1 cellular context compared by ENCODE assay signal in the genomic region with DNA sequence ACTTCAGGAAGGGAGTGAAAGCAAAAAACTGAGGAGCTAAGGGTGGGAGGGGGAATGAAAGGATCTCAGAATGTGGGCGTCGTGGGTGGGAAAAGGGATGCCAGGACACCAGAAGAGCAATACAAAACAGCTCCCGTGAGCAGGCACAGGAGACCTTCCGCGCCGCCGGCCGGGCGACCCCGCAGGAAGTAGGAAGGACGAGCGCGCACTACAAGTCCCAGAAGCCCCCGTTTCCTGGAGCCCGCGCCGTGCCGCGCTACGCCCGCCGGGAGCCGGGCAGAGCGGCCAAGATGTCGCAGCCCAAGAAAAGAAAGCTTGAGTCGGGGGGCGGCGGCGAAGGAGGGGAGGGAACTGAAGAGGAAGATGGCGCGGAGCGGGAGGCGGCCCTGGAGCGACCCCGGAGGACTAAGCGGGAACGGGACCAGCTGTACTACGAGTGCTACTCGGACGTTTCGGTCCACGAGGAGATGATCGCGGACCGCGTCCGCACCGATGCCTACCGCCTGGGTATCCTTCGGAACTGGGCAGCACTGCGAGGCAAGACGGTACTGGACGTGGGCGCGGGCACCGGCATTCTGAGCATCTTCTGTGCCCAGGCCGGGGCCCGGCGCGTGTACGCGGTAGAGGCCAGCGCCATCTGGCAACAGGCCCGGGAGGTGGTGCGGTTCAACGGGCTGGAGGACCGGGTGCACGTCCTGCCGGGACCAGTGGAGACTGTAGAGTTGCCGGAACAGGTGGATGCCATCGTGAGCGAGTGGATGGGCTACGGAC.
TF ChIP-seq lines count a peak whose summit lies in the region.

Gene PRMT6, plus strand, starts transcription at position 249 of the 771 bp plus-strand sequence. Its CDS starts 42 bp downstream, at position 291.

TF ChIP-seq in HEK293, 187 proteins besides CTCF, POLR2A, EP300 and RAD21 (continued from another document and continues in another):
- TF ChIP-seq, protein P1, sequence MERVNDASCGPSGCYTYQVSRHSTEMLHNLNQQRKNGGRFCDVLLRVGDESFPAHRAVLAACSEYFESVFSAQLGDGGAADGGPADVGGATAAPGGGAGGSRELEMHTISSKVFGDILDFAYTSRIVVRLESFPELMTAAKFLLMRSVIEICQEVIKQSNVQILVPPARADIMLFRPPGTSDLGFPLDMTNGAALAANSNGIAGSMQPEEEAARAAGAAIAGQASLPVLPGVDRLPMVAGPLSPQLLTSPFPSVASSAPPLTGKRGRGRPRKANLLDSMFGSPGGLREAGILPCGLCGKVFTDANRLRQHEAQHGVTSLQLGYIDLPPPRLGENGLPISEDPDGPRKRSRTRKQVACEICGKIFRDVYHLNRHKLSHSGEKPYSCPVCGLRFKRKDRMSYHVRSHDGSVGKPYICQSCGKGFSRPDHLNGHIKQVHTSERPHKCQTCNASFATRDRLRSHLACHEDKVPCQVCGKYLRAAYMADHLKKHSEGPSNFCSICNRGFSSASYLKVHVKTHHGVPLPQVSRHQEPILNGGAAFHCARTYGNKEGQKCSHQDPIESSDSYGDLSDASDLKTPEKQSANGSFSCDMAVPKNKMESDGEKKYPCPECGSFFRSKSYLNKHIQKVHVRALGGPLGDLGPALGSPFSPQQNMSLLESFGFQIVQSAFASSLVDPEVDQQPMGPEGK (tag by site-specific recombination; IDR thresholded peaks at IDR 0.05): peak; percentile 64
- TF ChIP-seq ZBTB11 (tag by site-specific recombination; conservative IDR thresholded peaks at IDR 0.05; ENCODE audit: low read depth): peak; percentile 82
- no peak for TF ChIP-seq ZNF214 (tag by site-specific recombination; IDR thresholded peaks at IDR 0.05; ENCODE audit: borderline replicate concordance)
- peak; percentile 66; the same call in 1 of the 2 replicates for TF ChIP-seq YY2 (tag by site-specific recombination; IDR thresholded peaks at IDR 0.05)
- TF ChIP-seq, protein P2, sequence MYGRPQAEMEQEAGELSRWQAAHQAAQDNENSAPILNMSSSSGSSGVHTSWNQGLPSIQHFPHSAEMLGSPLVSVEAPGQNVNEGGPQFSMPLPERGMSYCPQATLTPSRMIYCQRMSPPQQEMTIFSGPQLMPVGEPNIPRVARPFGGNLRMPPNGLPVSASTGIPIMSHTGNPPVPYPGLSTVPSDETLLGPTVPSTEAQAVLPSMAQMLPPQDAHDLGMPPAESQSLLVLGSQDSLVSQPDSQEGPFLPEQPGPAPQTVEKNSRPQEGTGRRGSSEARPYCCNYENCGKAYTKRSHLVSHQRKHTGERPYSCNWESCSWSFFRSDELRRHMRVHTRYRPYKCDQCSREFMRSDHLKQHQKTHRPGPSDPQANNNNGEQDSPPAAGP (tag by site-specific recombination; IDR thresholded peaks at IDR 0.05): 0 out of 2 replicates have a peak, but pooled peaks have one; percentile 19
- TF ChIP-seq KLF10 (tag by site-specific recombination; IDR thresholded peaks at IDR 0.05): no peak
- TF ChIP-seq BCL11B (tag by site-specific recombination; IDR thresholded peaks at IDR 0.05; ENCODE audit: low read depth): no peak
- peak; percentile 64 for TF ChIP-seq SP7 (tag by site-specific recombination; IDR thresholded peaks at IDR 0.05)
- TF ChIP-seq ZNF341 (tag by site-specific recombination; IDR thresholded peaks at IDR 0.05; ENCODE audit: low read depth): peak; percentile 94
- no peak for TF ChIP-seq ZNF624 (tag by site-specific recombination; IDR thresholded peaks at IDR 0.05)
- peak; percentile 62 for TF ChIP-seq GLIS2 (tag by site-specific recombination; IDR thresholded peaks at IDR 0.05)
- TF ChIP-seq, protein P3, sequence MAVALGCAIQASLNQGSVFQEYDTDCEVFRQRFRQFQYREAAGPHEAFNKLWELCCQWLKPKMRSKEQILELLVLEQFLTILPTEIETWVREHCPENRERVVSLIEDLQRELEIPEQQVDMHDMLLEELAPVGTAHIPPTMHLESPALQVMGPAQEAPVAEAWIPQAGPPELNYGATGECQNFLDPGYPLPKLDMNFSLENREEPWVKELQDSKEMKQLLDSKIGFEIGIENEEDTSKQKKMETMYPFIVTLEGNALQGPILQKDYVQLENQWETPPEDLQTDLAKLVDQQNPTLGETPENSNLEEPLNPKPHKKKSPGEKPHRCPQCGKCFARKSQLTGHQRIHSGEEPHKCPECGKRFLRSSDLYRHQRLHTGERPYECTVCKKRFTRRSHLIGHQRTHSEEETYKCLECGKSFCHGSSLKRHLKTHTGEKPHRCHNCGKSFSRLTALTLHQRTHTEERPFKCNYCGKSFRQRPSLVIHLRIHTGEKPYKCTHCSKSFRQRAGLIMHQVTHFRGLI (tag by site-specific recombination; IDR thresholded peaks at IDR 0.05): peak; percentile 79
- TF ChIP-seq ZNF560 (tag by site-specific recombination; IDR thresholded peaks at IDR 0.05; ENCODE audit: borderline replicate concordance): 0 out of 2 replicates have a peak, but pooled peaks have one; percentile 51
- peak; percentile 86 for TF ChIP-seq SCRT2 (tag by site-specific recombination; IDR thresholded peaks at IDR 0.05)
- peak; percentile 51 for TF ChIP-seq ZNF660 (tag by site-specific recombination; IDR thresholded peaks at IDR 0.05)
- TF ChIP-seq, protein P4, sequence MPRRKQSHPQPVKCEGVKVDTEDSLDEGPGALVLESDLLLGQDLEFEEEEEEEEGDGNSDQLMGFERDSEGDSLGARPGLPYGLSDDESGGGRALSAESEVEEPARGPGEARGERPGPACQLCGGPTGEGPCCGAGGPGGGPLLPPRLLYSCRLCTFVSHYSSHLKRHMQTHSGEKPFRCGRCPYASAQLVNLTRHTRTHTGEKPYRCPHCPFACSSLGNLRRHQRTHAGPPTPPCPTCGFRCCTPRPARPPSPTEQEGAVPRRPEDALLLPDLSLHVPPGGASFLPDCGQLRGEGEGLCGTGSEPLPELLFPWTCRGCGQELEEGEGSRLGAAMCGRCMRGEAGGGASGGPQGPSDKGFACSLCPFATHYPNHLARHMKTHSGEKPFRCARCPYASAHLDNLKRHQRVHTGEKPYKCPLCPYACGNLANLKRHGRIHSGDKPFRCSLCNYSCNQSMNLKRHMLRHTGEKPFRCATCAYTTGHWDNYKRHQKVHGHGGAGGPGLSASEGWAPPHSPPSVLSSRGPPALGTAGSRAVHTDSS (tag by site-specific recombination; IDR thresholded peaks at IDR 0.05): peak; percentile 62; the same call in 1 of the 2 replicates
- TF ChIP-seq ZBTB1 (tag by site-specific recombination; IDR thresholded peaks at IDR 0.05): no peak
- TF ChIP-seq, protein P5, sequence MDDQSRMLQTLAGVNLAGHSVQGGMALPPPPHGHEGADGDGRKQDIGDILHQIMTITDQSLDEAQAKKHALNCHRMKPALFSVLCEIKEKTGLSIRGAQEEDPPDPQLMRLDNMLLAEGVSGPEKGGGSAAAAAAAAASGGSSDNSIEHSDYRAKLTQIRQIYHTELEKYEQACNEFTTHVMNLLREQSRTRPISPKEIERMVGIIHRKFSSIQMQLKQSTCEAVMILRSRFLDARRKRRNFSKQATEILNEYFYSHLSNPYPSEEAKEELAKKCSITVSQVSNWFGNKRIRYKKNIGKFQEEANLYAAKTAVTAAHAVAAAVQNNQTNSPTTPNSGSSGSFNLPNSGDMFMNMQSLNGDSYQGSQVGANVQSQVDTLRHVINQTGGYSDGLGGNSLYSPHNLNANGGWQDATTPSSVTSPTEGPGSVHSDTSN (CRISPR knock-in tag; IDR thresholded peaks at IDR 0.05): 0 out of 2 replicates have a peak, but pooled peaks have one; percentile 73
- 0 out of 2 replicates have a peak, but pooled peaks have one; percentile 9 for TF ChIP-seq OVOL3 (tag by site-specific recombination; IDR thresholded peaks at IDR 0.05)
- TF ChIP-seq, protein P6, sequence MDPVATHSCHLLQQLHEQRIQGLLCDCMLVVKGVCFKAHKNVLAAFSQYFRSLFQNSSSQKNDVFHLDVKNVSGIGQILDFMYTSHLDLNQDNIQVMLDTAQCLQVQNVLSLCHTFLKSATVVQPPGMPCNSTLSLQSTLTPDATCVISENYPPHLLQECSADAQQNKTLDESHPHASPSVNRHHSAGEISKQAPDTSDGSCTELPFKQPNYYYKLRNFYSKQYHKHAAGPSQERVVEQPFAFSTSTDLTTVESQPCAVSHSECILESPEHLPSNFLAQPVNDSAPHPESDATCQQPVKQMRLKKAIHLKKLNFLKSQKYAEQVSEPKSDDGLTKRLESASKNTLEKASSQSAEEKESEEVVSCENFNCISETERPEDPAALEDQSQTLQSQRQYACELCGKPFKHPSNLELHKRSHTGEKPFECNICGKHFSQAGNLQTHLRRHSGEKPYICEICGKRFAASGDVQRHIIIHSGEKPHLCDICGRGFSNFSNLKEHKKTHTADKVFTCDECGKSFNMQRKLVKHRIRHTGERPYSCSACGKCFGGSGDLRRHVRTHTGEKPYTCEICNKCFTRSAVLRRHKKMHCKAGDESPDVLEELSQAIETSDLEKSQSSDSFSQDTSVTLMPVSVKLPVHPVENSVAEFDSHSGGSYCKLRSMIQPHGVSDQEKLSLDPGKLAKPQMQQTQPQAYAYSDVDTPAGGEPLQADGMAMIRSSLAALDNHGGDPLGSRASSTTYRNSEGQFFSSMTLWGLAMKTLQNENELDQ (tag by site-specific recombination; IDR thresholded peaks at IDR 0.05; ENCODE audit: low read depth): no peak
- TF ChIP-seq, protein P7, sequence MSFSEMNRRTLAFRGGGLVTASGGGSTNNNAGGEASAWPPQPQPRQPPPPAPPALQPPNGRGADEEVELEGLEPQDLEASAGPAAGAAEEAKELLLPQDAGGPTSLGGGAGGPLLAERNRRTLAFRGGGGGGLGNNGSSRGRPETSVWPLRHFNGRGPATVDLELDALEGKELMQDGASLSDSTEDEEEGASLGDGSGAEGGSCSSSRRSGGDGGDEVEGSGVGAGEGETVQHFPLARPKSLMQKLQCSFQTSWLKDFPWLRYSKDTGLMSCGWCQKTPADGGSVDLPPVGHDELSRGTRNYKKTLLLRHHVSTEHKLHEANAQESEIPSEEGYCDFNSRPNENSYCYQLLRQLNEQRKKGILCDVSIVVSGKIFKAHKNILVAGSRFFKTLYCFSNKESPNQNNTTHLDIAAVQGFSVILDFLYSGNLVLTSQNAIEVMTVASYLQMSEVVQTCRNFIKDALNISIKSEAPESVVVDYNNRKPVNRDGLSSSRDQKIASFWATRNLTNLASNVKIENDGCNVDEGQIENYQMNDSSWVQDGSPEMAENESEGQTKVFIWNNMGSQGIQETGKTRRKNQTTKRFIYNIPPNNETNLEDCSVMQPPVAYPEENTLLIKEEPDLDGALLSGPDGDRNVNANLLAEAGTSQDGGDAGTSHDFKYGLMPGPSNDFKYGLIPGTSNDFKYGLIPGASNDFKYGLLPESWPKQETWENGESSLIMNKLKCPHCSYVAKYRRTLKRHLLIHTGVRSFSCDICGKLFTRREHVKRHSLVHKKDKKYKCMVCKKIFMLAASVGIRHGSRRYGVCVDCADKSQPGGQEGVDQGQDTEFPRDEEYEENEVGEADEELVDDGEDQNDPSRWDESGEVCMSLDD (tag by site-specific recombination; IDR thresholded peaks at IDR 0.05): peak; percentile 44
- TF ChIP-seq, protein P8, sequence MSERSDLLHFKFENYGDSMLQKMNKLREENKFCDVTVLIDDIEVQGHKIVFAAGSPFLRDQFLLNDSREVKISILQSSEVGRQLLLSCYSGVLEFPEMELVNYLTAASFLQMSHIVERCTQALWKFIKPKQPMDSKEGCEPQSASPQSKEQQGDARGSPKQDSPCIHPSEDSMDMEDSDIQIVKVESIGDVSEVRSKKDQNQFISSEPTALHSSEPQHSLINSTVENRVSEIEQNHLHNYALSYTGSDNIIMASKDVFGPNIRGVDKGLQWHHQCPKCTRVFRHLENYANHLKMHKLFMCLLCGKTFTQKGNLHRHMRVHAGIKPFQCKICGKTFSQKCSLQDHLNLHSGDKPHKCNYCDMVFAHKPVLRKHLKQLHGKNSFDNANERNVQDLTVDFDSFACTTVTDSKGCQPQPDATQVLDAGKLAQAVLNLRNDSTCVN (tag by site-specific recombination; optimal IDR thresholded peaks at IDR 0.05): peak; percentile 93
- peak; percentile 84 for TF ChIP-seq ZFHX2 (tag by site-specific recombination; conservative IDR thresholded peaks at IDR 0.05)
- TF ChIP-seq ZNF561 (tag by site-specific recombination; IDR thresholded peaks at IDR 0.05; ENCODE audit: borderline replicate concordance): peak; percentile 23; the same call in 1 of the 2 replicates
- TF ChIP-seq ZNF2 (tag by site-specific recombination; IDR thresholded peaks at IDR 0.05): no peak; the same call in 1 of the 2 replicates
- TF ChIP-seq ZNF335 (tag by site-specific recombination; conservative IDR thresholded peaks at IDR 0.05): peak; percentile 98
